Comparison of ENCODE assay signal across 1 cellular context in genomic region chr4:1249731-1250526, GRCh38.
TF ChIP-seq lines count a peak whose summit lies in the region.

No MANE protein-coding gene starts in this region.

TF ChIP-seq in WTC11, 78 proteins besides CTCF, POLR2A, EP300 and RAD21 (continued from another document):
- TF ChIP-seq, protein P1, sequence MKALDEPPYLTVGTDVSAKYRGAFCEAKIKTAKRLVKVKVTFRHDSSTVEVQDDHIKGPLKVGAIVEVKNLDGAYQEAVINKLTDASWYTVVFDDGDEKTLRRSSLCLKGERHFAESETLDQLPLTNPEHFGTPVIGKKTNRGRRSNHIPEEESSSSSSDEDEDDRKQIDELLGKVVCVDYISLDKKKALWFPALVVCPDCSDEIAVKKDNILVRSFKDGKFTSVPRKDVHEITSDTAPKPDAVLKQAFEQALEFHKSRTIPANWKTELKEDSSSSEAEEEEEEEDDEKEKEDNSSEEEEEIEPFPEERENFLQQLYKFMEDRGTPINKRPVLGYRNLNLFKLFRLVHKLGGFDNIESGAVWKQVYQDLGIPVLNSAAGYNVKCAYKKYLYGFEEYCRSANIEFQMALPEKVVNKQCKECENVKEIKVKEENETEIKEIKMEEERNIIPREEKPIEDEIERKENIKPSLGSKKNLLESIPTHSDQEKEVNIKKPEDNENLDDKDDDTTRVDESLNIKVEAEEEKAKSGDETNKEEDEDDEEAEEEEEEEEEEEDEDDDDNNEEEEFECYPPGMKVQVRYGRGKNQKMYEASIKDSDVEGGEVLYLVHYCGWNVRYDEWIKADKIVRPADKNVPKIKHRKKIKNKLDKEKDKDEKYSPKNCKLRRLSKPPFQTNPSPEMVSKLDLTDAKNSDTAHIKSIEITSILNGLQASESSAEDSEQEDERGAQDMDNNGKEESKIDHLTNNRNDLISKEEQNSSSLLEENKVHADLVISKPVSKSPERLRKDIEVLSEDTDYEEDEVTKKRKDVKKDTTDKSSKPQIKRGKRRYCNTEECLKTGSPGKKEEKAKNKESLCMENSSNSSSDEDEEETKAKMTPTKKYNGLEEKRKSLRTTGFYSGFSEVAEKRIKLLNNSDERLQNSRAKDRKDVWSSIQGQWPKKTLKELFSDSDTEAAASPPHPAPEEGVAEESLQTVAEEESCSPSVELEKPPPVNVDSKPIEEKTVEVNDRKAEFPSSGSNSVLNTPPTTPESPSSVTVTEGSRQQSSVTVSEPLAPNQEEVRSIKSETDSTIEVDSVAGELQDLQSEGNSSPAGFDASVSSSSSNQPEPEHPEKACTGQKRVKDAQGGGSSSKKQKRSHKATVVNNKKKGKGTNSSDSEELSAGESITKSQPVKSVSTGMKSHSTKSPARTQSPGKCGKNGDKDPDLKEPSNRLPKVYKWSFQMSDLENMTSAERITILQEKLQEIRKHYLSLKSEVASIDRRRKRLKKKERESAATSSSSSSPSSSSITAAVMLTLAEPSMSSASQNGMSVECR (CRISPR knock-in tag; IDR thresholded peaks at IDR 0.05; ENCODE audit: borderline replicate concordance): no peak
- TF ChIP-seq MYBL2 (CRISPR knock-in tag; IDR thresholded peaks at IDR 0.05): no peak
- TF ChIP-seq NR2C2 (CRISPR knock-in tag; IDR thresholded peaks at IDR 0.05): no peak
- no peak for TF ChIP-seq ZNF281 (CRISPR knock-in tag; IDR thresholded peaks at IDR 0.05)
